22 cellular contexts compared by ENCODE assay signal in genomic region chr1:96569288-96569687, GRCh38.
"Had no signal": no experiment of that assay in that cellular context is flagged by ENCODE, and none has a peak within 500 bp of the region (broad histone marks: within the 10 kb centered on the region; RNA-seq: fewer than 3 reads in every experiment).

No MANE protein-coding gene starts in this region.

- H3K9ac ChIP-seq: KMS-11, SK-N-SH had no signal

- H3K4me2 ChIP-seq: KMS-11, SK-N-SH had no signal

- H3K27ac ChIP-seq: HL-60, KMS-11, RWPE1 had no signal

- DNase-seq: Kasumi-1, MM.1S, NCI-H1092 treated with DMSO at 0.1 percent for 48 hours, NCI-H1436, NCI-H187, NCI-H2029, NCI-H2081 treated with DMSO at 0.1 percent for 48 hours, NCI-H345, NCI-H446 treated with DMSO at 0.1 percent for 48 hours, NCI-H510A treated with DMSO at 0.1 percent for 48 hours, NCI-H526, NCI-H82, SHP77, SW 1271 had no signal

- H3K9me3 ChIP-seq: SK-N-SH had no signal

- H3K27me3 Mint-ChIP-seq: IgD-negative memory B cell had no signal

- H3K4me1 Mint-ChIP-seq: IgD-negative memory B cell had no signal

- H3K9me2 ChIP-seq: SK-N-SH had no signal

- H3K36me3 Mint-ChIP-seq: IgD-negative memory B cell had no signal

- H3K4me3 ChIP-seq: K562 had no signal

- H3K27ac Mint-ChIP-seq: IgD-negative memory B cell had no signal

- H3K4me3 Mint-ChIP-seq: IgD-negative memory B cell had no signal

- FAIRE-seq: HTR-8/SVneo, K562 had no signal

- ATAC-seq: K562, Panc1 had no signal
